Comparison of ENCODE assay signal across 15 cellular contexts in genomic region chr19:27773318-27774094, GRCh38.
DNase-seq lines count a peak whose midpoint lies in the region; TF ChIP-seq lines count a peak whose summit lies in the region.
"Had no signal": no experiment of that assay in that cellular context is flagged by ENCODE, and none has a peak within 500 bp of the region (broad histone marks: within the 10 kb centered on the region; RNA-seq: fewer than 3 reads in every experiment).

No MANE protein-coding gene starts in this region.

- H3K36me3 ChIP-seq in right atrium auricular region = peaks cover 34% of the 10 kb centered on the region
- H3K36me3 ChIP-seq in left ventricle myocardium inferior = peaks cover 66% of the 10 kb centered on the region

- in situ Hi-C loops in KBM-7 (cut with MboI; ENCODE audit: low pct_unique_long_range_greater_than_20kb, low sequenced_read_pairs) = no loop called here

- TF ChIP-seq CTCF in right atrium auricular region (IDR thresholded peaks at IDR 0.05) (no peak), left ventricle myocardium inferior (IDR thresholded peaks at IDR 0.05; ENCODE audit: borderline replicate concordance) (no peak), endothelial cell (IDR thresholded peaks at IDR 0.05; ENCODE audit: unreplicated experiment) (no peak)

- H3K4me1 Mint-ChIP-seq in endothelial cell (ENCODE audit: unreplicated experiment) = no peaks in the 10 kb centered on the region
- H3K4me1 Mint-ChIP-seq: CD4-positive, alpha-beta memory T cell; GM23338 had no signal

- H3K4me3 ChIP-seq in right atrium auricular region (no peak overlapping the region), left ventricle myocardium inferior (no peak overlapping the region)
- H3K4me3 ChIP-seq: BLaER1, GM23338 had no signal

- no peak overlapping the region for H3K27ac Mint-ChIP-seq in endothelial cell (ENCODE audit: unreplicated experiment)
- H3K27ac Mint-ChIP-seq: GM23338 had no signal

- intact Hi-C loops in left ventricle myocardium inferior (cut with micrococcal nuclease) = no loop called here
- intact Hi-C loops in posterior vena cava (cut with DNase I) = no loop called here

- peak overlapping the region; percentile 45 for H3K4me3 Mint-ChIP-seq in endothelial cell (ENCODE audit: unreplicated experiment)
- H3K4me3 Mint-ChIP-seq: CD14-positive monocyte; CD4-positive, alpha-beta memory T cell; GM23338 had no signal

- H3K9me3 Mint-ChIP-seq in endothelial cell (ENCODE audit: unreplicated experiment) = peaks cover 54% of the 10 kb centered on the region

- peaks cover 65% of the 10 kb centered on the region for H3K36me3 Mint-ChIP-seq in endothelial cell (ENCODE audit: low read depth, unreplicated experiment)

- H3K9me3 ChIP-seq in right atrium auricular region (no peaks in the 10 kb centered on the region), left ventricle myocardium inferior (replicated peaks) (peaks cover 26% of the 10 kb centered on the region)

- H3K27ac ChIP-seq in right atrium auricular region (no peak overlapping the region), left ventricle myocardium inferior (replicated peaks) (no peak overlapping the region)
- H3K27ac ChIP-seq: BLaER1 had no signal

- H3K4me1 ChIP-seq in right atrium auricular region (no peaks in the 10 kb centered on the region), left ventricle myocardium inferior (no peaks in the 10 kb centered on the region)
- H3K4me1 ChIP-seq: BLaER1 had no signal

- H3K27me3 ChIP-seq in right atrium auricular region (no peaks in the 10 kb centered on the region), left ventricle myocardium inferior (ENCODE audit: low read depth) (no peaks in the 10 kb centered on the region)
- H3K27me3 ChIP-seq: BLaER1 had no signal

- peak; percentile 43 for DNase-seq in right atrium auricular region (ENCODE audit: low spot score)
- DNase-seq in left ventricle myocardium inferior = no peak
- DNase-seq in endothelial cell (ENCODE audit: low spot score) = no peak
- peak; percentile 54 for DNase-seq in posterior vena cava (ENCODE audit: low spot score)
- DNase-seq in KBM-7 = no peak
- no peak for DNase-seq in NCI-H446 (lab: John Stamatoyannopoulos, UW)
- DNase-seq in activated CD8-positive, alpha-beta memory T cell treated with anti-CD3 and anti-CD28 coated beads, Interleukin-2, amount 50 U/mL, for 4 hours = no peak
- DNase-seq: 8988T; CD4-positive, alpha-beta memory T cell; DMS153; DMS79; GDM1 had no signal

- H3K27me3 Mint-ChIP-seq in endothelial cell (ENCODE audit: unreplicated experiment) = peaks cover 13% of the 10 kb centered on the region
- H3K27me3 Mint-ChIP-seq: CD4-positive, alpha-beta memory T cell had no signal

Comparison
In these comparisons a context has a peak if more than half of its experiments do, and no peak if none do; other contexts are left out.
1. DNase-seq: peak in right atrium auricular region (single experiment) and posterior vena cava (single experiment); none in left ventricle myocardium inferior (single experiment), endothelial cell (single experiment), KBM-7 (single experiment), NCI-H446 (0 of 2) and activated CD8-positive, alpha-beta memory T cell treated with anti-CD3 and anti-CD28 coated beads, Interleukin-2, amount 50 U/mL, for 4 hours (single experiment).